Comparison of ENCODE assay signal across 14 cellular contexts in the genomic region with DNA sequence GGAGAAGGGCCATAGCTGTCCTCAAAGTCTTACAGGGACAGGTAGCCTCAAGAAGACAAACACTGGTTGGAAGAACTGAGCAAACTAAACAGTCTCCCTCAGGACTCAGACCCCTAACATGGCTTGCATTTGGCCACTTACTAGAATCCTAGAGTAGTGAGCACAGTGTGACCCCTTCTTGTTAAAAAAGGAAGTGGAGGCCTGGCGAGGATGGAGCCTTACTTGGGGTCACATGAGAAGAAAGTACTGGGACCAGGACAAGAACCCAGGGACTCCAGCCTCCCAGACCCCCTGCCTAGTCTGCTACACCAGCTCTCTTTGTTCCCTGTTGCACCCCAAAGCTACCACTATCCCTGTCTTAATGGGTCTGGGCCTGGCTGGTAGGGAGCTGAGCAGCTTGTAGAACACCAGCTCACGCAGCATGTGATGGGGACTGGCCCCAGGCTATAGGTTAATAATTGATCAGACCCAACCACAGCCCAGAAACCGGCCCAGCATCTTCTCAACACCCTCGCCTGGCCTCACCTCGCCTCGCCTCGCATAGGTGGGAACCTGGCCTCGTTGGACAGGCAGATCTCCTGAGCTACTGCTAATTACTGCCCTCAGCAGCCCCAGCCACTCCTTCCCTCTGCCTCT. TPM values are rescaled to one million over a fixed set of nuclear protein-coding genes. Genes with fewer than 3 reads are reported as not detected.
A peak's percentile ranks its signal among the peaks of the same experiment; 100 is the strongest.
DNase-seq lines count a peak whose midpoint lies in the region; ATAC-seq and TF ChIP-seq lines count a peak whose summit lies in the region.
"Had no signal": no experiment of that assay in that cellular context is flagged by ENCODE, and none has a peak within 500 bp of the region (broad histone marks: within the 10 kb centered on the region; RNA-seq: fewer than 3 reads in every experiment).

No MANE protein-coding gene starts in this region.

- H3K27ac Mint-ChIP-seq in WTC11: no peak overlapping the region
- H3K27ac Mint-ChIP-seq: activated naive CD8-positive, alpha-beta T cell; memory B cell had no signal

- no peaks in the 10 kb centered on the region for H3K4me1 Mint-ChIP-seq in WTC11
- H3K4me1 Mint-ChIP-seq: central memory CD8-positive, alpha-beta T cell; memory B cell had no signal

- ATAC-seq in GM19438 (IDR thresholded peaks at IDR 0.05; ENCODE audit: low read depth, unreplicated experiment): peak; percentile 87
- peak; percentile 96 for ATAC-seq in mucosa of descending colon
- no peak for ATAC-seq in WTC11

- no peak overlapping the region for H3K4me3 ChIP-seq in mucosa of descending colon

- H3K4me1 ChIP-seq in mucosa of descending colon (ENCODE audit: low read depth): peaks cover 7% of the 10 kb centered on the region

- TF ChIP-seq CTCF in mucosa of descending colon (IDR thresholded peaks at IDR 0.05): no peak
- no peak for TF ChIP-seq CTCF in WTC11 (IDR thresholded peaks at IDR 0.05)

- DNase-seq in DMS53 treated with DMSO at 0.1 percent for 48 hours (lab: John Stamatoyannopoulos, UW; ENCODE audit: unreplicated experiment) (peak; percentile 96), LoVo (ENCODE audit: low spot score) (peak; percentile 54), mucosa of descending colon (peak; percentile 67 to 82 (median 78)), posterior vena cava (ENCODE audit: low spot score) (no peak), WTC11 (ENCODE audit: low spot score) (no peak)
- DNase-seq in stimulated activated naive CD4-positive, alpha-beta T cell treated with Interleukin-2 at 50 U/mL for 16 hours (lab: John Stamatoyannopoulos, UW): no peak
- DNase-seq in stimulated activated CD4-positive, alpha-beta T cell treated with anti-CD3 and anti-CD28 coated beads, Interleukin-12 subunit alpha, Interleukin-12 subunit beta, amount 100 ng/mL, for 4 hours: no peak
- DNase-seq: hypothalamus; nucleus accumbens; stimulated activated CD8-positive, alpha-beta memory T cell treated with anti-CD3 and anti-CD28 coated beads, Interleukin-4, amount 100 ng/mL, for 48 hours had no signal

- H3K9me3 Mint-ChIP-seq in WTC11: no peaks in the 10 kb centered on the region
- H3K9me3 Mint-ChIP-seq: central memory CD8-positive, alpha-beta T cell; memory B cell had no signal

- no peak overlapping the region for H3K4me3 Mint-ChIP-seq in WTC11
- H3K4me3 Mint-ChIP-seq: activated naive CD8-positive, alpha-beta T cell; central memory CD8-positive, alpha-beta T cell; memory B cell had no signal

- intact Hi-C loops in mucosa of descending colon (cut with DNase I, micrococcal nuclease): no loop called here
- intact Hi-C loops in posterior vena cava (cut with DNase I): no loop called here

- no peaks in the 10 kb centered on the region for H3K36me3 Mint-ChIP-seq in WTC11
- H3K36me3 Mint-ChIP-seq: activated naive CD8-positive, alpha-beta T cell had no signal

- POLR2A ChIA-PET in WTC11 (lab: Charles Lee): interaction anchor here (1.0 kb wide), 1 partner anchor 48 kb away, joined by 3 read pairs; no protein-coding TSS in a partner anchor

- H3K36me3 ChIP-seq in mucosa of descending colon (ENCODE audit: low read depth): no peaks in the 10 kb centered on the region

- H3K9me3 ChIP-seq in mucosa of descending colon: no peaks in the 10 kb centered on the region

- H3K27me3 Mint-ChIP-seq in WTC11 (ENCODE audit: low read depth): no peaks in the 10 kb centered on the region
- H3K27me3 Mint-ChIP-seq: activated naive CD8-positive, alpha-beta T cell; central memory CD8-positive, alpha-beta T cell; memory B cell had no signal

- CTCF ChIA-PET in WTC11 (lab: Charles Lee): interaction anchor here (1.3 to 2.0 kb wide), 3 partner anchors 11 to 80 kb away, joined by 4 to 10 read pairs (median 4); no protein-coding TSS in a partner anchor

TF ChIP-seq in WTC11, 78 proteins besides CTCF, POLR2A, EP300 and RAD21 (continues in another document):
- no peak for TF ChIP-seq HMGA2 (CRISPR knock-in tag; IDR thresholded peaks at IDR 0.05)
- no peak for TF ChIP-seq JAZF1 (CRISPR knock-in tag; IDR thresholded peaks at IDR 0.05)
- TF ChIP-seq, protein P1, sequence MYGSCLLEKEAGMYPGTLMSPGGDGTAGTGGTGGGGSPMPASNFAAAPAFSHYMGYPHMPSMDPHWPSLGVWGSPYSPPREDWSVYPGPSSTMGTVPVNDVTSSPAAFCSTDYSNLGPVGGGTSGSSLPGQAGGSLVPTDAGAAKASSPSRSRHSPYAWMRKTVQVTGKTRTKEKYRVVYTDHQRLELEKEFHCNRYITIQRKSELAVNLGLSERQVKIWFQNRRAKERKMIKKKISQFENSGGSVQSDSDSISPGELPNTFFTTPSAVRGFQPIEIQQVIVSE (CRISPR knock-in tag; IDR thresholded peaks at IDR 0.05; ENCODE audit: borderline replicate concordance): no peak
- TF ChIP-seq NR2C2 (CRISPR knock-in tag; IDR thresholded peaks at IDR 0.05): no peak
- no peak for TF ChIP-seq GRHL2 (CRISPR knock-in tag; IDR thresholded peaks at IDR 0.05; ENCODE audit: insufficient replicate concordance, severe bottlenecking)
- TF ChIP-seq, protein P2, sequence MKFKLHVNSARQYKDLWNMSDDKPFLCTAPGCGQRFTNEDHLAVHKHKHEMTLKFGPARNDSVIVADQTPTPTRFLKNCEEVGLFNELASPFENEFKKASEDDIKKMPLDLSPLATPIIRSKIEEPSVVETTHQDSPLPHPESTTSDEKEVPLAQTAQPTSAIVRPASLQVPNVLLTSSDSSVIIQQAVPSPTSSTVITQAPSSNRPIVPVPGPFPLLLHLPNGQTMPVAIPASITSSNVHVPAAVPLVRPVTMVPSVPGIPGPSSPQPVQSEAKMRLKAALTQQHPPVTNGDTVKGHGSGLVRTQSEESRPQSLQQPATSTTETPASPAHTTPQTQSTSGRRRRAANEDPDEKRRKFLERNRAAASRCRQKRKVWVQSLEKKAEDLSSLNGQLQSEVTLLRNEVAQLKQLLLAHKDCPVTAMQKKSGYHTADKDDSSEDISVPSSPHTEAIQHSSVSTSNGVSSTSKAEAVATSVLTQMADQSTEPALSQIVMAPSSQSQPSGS (CRISPR knock-in tag; IDR thresholded peaks at IDR 0.05; ENCODE audit: borderline replicate concordance, low read depth): no peak
- TF ChIP-seq, protein P3, sequence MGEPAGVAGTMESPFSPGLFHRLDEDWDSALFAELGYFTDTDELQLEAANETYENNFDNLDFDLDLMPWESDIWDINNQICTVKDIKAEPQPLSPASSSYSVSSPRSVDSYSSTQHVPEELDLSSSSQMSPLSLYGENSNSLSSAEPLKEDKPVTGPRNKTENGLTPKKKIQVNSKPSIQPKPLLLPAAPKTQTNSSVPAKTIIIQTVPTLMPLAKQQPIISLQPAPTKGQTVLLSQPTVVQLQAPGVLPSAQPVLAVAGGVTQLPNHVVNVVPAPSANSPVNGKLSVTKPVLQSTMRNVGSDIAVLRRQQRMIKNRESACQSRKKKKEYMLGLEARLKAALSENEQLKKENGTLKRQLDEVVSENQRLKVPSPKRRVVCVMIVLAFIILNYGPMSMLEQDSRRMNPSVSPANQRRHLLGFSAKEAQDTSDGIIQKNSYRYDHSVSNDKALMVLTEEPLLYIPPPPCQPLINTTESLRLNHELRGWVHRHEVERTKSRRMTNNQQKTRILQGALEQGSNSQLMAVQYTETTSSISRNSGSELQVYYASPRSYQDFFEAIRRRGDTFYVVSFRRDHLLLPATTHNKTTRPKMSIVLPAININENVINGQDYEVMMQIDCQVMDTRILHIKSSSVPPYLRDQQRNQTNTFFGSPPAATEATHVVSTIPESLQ (CRISPR knock-in tag; IDR thresholded peaks at IDR 0.05): no peak
- TF ChIP-seq, protein P4, sequence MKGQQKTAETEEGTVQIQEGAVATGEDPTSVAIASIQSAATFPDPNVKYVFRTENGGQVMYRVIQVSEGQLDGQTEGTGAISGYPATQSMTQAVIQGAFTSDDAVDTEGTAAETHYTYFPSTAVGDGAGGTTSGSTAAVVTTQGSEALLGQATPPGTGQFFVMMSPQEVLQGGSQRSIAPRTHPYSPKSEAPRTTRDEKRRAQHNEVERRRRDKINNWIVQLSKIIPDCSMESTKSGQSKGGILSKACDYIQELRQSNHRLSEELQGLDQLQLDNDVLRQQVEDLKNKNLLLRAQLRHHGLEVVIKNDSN (CRISPR knock-in tag; IDR thresholded peaks at IDR 0.05): no peak
- no peak for TF ChIP-seq FOXJ3 (CRISPR knock-in tag; IDR thresholded peaks at IDR 0.05; ENCODE audit: borderline replicate concordance)
- TF ChIP-seq, protein P5, sequence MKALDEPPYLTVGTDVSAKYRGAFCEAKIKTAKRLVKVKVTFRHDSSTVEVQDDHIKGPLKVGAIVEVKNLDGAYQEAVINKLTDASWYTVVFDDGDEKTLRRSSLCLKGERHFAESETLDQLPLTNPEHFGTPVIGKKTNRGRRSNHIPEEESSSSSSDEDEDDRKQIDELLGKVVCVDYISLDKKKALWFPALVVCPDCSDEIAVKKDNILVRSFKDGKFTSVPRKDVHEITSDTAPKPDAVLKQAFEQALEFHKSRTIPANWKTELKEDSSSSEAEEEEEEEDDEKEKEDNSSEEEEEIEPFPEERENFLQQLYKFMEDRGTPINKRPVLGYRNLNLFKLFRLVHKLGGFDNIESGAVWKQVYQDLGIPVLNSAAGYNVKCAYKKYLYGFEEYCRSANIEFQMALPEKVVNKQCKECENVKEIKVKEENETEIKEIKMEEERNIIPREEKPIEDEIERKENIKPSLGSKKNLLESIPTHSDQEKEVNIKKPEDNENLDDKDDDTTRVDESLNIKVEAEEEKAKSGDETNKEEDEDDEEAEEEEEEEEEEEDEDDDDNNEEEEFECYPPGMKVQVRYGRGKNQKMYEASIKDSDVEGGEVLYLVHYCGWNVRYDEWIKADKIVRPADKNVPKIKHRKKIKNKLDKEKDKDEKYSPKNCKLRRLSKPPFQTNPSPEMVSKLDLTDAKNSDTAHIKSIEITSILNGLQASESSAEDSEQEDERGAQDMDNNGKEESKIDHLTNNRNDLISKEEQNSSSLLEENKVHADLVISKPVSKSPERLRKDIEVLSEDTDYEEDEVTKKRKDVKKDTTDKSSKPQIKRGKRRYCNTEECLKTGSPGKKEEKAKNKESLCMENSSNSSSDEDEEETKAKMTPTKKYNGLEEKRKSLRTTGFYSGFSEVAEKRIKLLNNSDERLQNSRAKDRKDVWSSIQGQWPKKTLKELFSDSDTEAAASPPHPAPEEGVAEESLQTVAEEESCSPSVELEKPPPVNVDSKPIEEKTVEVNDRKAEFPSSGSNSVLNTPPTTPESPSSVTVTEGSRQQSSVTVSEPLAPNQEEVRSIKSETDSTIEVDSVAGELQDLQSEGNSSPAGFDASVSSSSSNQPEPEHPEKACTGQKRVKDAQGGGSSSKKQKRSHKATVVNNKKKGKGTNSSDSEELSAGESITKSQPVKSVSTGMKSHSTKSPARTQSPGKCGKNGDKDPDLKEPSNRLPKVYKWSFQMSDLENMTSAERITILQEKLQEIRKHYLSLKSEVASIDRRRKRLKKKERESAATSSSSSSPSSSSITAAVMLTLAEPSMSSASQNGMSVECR (CRISPR knock-in tag; IDR thresholded peaks at IDR 0.05; ENCODE audit: borderline replicate concordance): no peak
- TF ChIP-seq JUN (CRISPR knock-in tag; IDR thresholded peaks at IDR 0.05): no peak
- TF ChIP-seq SP1 (CRISPR knock-in tag; conservative IDR thresholded peaks at IDR 0.05): no peak

RNA-seq across cellular contexts. Expression of a gene that starts 17.6 kb away (rescaled TPM):
- total RNA-seq in mucosa of descending colon: 1 to 10 TPM; 3.4 to 4.2 (median 3.5) TPM
- total RNA-seq in posterior vena cava: 1 to 10 TPM; 2.1 to 3.4 TPM
- 1.6 to 3.3 TPM (median 2.8 TPM) in 3 replicates for total RNA-seq in WTC11 (2021)

RNA-seq across cellular contexts. Expression of a gene that starts 28.8 kb away (rescaled TPM):
- total RNA-seq in mucosa of descending colon (10 to 100 TPM; 14.9 to 37.1 (median 16.9) TPM), posterior vena cava (10 to 100 TPM; 27.0 to 27.8 TPM), WTC11 (2021) (10.9 to 14.5 TPM (median 12.3 TPM) in 3 replicates)

Comparison
In these comparisons a context has a peak if more than half of its experiments do, and no peak if none do; other contexts are left out.
1. DNase-seq: peak in DMS53 treated with DMSO at 0.1 percent for 48 hours (single experiment), LoVo (single experiment) and mucosa of descending colon (3 of 3); none in posterior vena cava (single experiment), stimulated activated naive CD4-positive, alpha-beta T cell treated with Interleukin-2 at 50 U/mL for 16 hours (single experiment), stimulated activated CD4-positive, alpha-beta T cell treated with anti-CD3 and anti-CD28 coated beads, Interleukin-12 subunit alpha, Interleukin-12 subunit beta, amount 100 ng/mL, for 4 hours (single experiment) and WTC11 (single experiment).